8 cellular contexts compared by ENCODE assay signal in genomic region chr10:22320591-22321155, GRCh38. TPM values are rescaled to one million over a fixed set of nuclear protein-coding genes. Genes with fewer than 3 reads are reported as not detected.
DNase-seq lines count a peak whose midpoint lies in the region; ATAC-seq and TF ChIP-seq lines count a peak whose summit lies in the region.

BMI1 (plus strand) TSS chr10:22321099; CDS start chr10:22326450, 5,351 bp downstream.

- ATAC-seq in GM18505 (IDR thresholded peaks at IDR 0.05; ENCODE audit: unreplicated experiment) (peak; percentile 27), naive B cell (ENCODE audit: low read depth in 2 of 2) (peak; percentile 17 to 26)

- no peaks in the 10 kb centered on the region for H3K36me3 ChIP-seq in A673 (ENCODE audit: insufficient read depth, low read length, poor library complexity, severe bottlenecking)
- H3K36me3 ChIP-seq in HUES6 (ENCODE audit: control insufficient read depth, insufficient read depth, low read length) = no peaks in the 10 kb centered on the region
- H3K36me3 ChIP-seq in Peyer's patch = no peaks in the 10 kb centered on the region
- H3K36me3 ChIP-seq in tibial artery = no peaks in the 10 kb centered on the region

- peaks cover 39 to 61% (median 39%) of the 10 kb centered on the region in 3 donors for H3K4me1 Mint-ChIP-seq in naive B cell

- H3K27ac ChIP-seq in A673 (ENCODE audit: low read depth, low read length, poor library complexity, severe bottlenecking) (peak within 1 kb of the TSS; percentile 87), HUES6 (ENCODE audit: low read depth, low read length) (no peak within 1 kb of the TSS), Peyer's patch (peak within 1 kb of the TSS; percentile 79 to 91 (median 91)), tibial artery (peak within 1 kb of the TSS; percentile 95 to 96)

- TF ChIP-seq POLR2A in GM18505 (IDR thresholded peaks at IDR 0.05; ENCODE audit: borderline replicate concordance, extremely low read depth, insufficient read depth, insufficient read length) = no peak
- no peak for TF ChIP-seq POLR2A in Peyer's patch (IDR thresholded peaks at IDR 0.05)

- peaks cover 0 to 4% (median 0%) of the 10 kb centered on the region in 7 donors for H3K9me3 Mint-ChIP-seq in naive B cell

- H3K27me3 Mint-ChIP-seq in naive B cell = peaks cover 0 to 5% (median 0%) of the 10 kb centered on the region in 3 donors

- POLR2A ChIA-PET in A673 (lab: Charles Lee; ENCODE audit: low non-redundant PET) = no interaction called here

- H3K4me1 ChIP-seq in A673 (ENCODE audit: insufficient read depth, low read length, poor library complexity, severe bottlenecking) = peaks cover 35% of the 10 kb centered on the region
- H3K4me1 ChIP-seq in HUES6 (ENCODE audit: control insufficient read depth, insufficient read depth, low read length) = peaks cover 47% of the 10 kb centered on the region
- peaks cover 0 to 48% (median 7%) of the 10 kb centered on the region in 4 donors for H3K4me1 ChIP-seq in Peyer's patch
- H3K4me1 ChIP-seq in tibial artery = peaks cover 0 to 59% (median 29%) of the 10 kb centered on the region in 4 donors

- no peaks in the 10 kb centered on the region for H3K9me3 ChIP-seq in A673 (ENCODE audit: low read depth, low read length, poor library complexity, severe bottlenecking)
- no peaks in the 10 kb centered on the region for H3K9me3 ChIP-seq in HUES6 (ENCODE audit: control insufficient read depth, insufficient read depth, low read depth, low read length)
- no peaks in the 10 kb centered on the region for H3K9me3 ChIP-seq in Peyer's patch
- H3K9me3 ChIP-seq in tibial artery = no peaks in the 10 kb centered on the region

- DNase-seq in A673 (ENCODE audit: low spot score) (peak; percentile 89), Peyer's patch (peak; percentile 69 to 87 (median 85)), fibroblast of pulmonary artery (ENCODE audit: low read depth) (peak; percentile 80), naive B cell (peak; percentile 59), tibial artery (peak; percentile 79 to 93)
- DNase-seq in activated naive CD4-positive, alpha-beta T cell treated with Interleukin-2 at 50 U/mL for 16 hours = peak; percentile 77

- H3K4me3 Mint-ChIP-seq in naive B cell = peak within 1 kb of the TSS; percentile 92 to 97 (median 94)

- intact Hi-C loops in A673 (cut with micrococcal nuclease; ENCODE audit: unreplicated experiment) (loop anchor here (2.0 to 10.0 kb wide), 3 partner anchors 116 to 826 kb away; no protein-coding TSS in a partner anchor), tibial artery (cut with DNase I; ENCODE audit: low total_unique reads) (no loop called here)

- H3K27me3 ChIP-seq in A673 (replicated peaks; ENCODE audit: insufficient read depth, low read depth, low read length, poor library complexity) = peaks cover 12% of the 10 kb centered on the region
- peaks cover 80% of the 10 kb centered on the region for H3K27me3 ChIP-seq in HUES6 (ENCODE audit: control insufficient read depth, insufficient read depth, low read length)
- no peaks in the 10 kb centered on the region for H3K27me3 ChIP-seq in Peyer's patch
- peaks cover 0 to 4% of the 10 kb centered on the region in 2 donors for H3K27me3 ChIP-seq in tibial artery

- TF ChIP-seq CTCF in A673 (conservative IDR thresholded peaks at IDR 0.05; ENCODE audit: low read depth, low read length) (no peak), Peyer's patch (IDR thresholded peaks at IDR 0.05) (no peak), fibroblast of pulmonary artery (IDR thresholded peaks at IDR 0.05; ENCODE audit: low read length, missing control alignments) (no peak), tibial artery (IDR thresholded peaks at IDR 0.05) (no peak)

- peak within 1 kb of the TSS; percentile 85 for H3K9ac ChIP-seq in HUES6 (ENCODE audit: low read length)

- H3K36me3 Mint-ChIP-seq in naive B cell = peaks cover 0 to 7% of the 10 kb centered on the region in 2 donors

- no TSS peak for BruUV-seq in A673 (replicated peaks; lab: Mats Ljungman, UMichigan)

- CTCF ChIA-PET in A673 (lab: Charles Lee) = interaction anchor here (0.6 kb wide), 1 partner anchor 340 kb away, joined by 3 read pairs; no protein-coding TSS in a partner anchor

- H3K4me3 ChIP-seq in A673 (ENCODE audit: low read depth, low read length, poor library complexity, severe bottlenecking) (peak within 1 kb of the TSS; percentile 91), HUES6 (ENCODE audit: low read depth, low read length) (peak within 1 kb of the TSS; percentile 75), Peyer's patch (peak within 1 kb of the TSS; percentile 82 to 96 (median 85)), fibroblast of pulmonary artery (replicated peaks; ENCODE audit: low read depth, low read length) (peak within 1 kb of the TSS; percentile 69), tibial artery (peak within 1 kb of the TSS; percentile 94 to 97)

- peak within 1 kb of the TSS; percentile 87 to 98 (median 96) for H3K27ac Mint-ChIP-seq in naive B cell

RNA-seq across cellular contexts. Expression of gene BMI1, which starts in this region (rescaled TPM):
- 65.3 and 85.2 TPM in 2 replicates for total RNA-seq in A673 (2021)
- 10 to 100 TPM; 15.6 to 47.9 (median 17.6) TPM for total RNA-seq in Peyer's patch
- 10 to 100 TPM; 28.3 to 45.7 (median 33.3) TPM for polyA plus RNA-seq in naive B cell (ENCODE audit: low read depth in 6 of 6)
